In the genomic region with DNA sequence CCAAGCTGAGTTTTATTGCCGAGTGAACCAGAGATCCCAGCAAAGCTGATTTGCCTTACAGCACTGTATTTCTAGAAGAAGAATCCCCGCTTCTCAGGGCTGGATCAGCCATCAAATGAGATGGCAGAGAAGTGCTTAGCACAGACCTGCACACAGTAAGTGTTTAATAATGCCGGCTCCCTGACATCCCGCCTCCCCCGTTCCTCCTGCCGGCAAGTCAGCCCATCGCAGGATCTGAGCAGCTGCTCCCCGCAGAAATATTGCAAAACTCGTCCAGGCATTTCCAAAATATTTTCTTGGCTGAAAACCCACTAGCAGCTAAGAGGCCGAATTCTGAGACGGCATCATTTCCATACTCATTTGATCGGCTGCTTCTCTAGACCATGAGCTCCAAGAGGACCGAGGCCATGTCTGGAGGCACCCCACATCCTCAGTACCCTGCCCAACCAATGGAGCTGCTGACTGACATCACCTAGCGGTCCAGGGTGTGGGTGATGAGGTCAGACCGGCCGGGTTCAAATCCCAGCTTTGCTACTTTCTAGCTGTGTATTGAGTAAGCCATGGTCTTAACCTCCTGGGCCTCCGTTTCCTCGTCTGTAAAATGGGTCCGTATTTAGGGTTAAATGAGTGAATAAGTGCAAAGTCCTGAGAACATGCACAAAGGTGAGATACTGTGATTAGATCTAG, we compare ENCODE assay signal across 15 cellular contexts.
"Had no signal": no experiment of that assay in that cellular context is flagged by ENCODE, and none has a peak within 500 bp of the region (broad histone marks: within the 10 kb centered on the region; RNA-seq: fewer than 3 reads in every experiment).

No MANE protein-coding gene starts in this region.

- H3K27me3 ChIP-seq: testis, upper lobe of left lung had no signal

- H3K36me3 ChIP-seq: brain microvascular endothelial cell, lower lobe of right lung, upper lobe of left lung had no signal

- H3K27ac ChIP-seq: brain microvascular endothelial cell, lower lobe of right lung, testis, upper lobe of left lung had no signal

- H3K4me1 ChIP-seq: lower lobe of right lung, testis, upper lobe of left lung had no signal

- DNase-seq: activated CD4-positive, alpha-beta T cell treated with anti-CD3 and anti-CD28 coated beads, Interleukin-2, amount 50 U/mL, for 48 hours; activated naive CD4-positive, alpha-beta T cell treated with Interleukin-2 at 50 U/mL for 16 hours; brain microvascular endothelial cell; cerebellar nuclear complex; effector CD8-positive, alpha-beta T cell; kidney glomerular epithelial cell; lower lobe of right lung; nephron progenitor cell; occipital lobe; right cardiac atrium; T-helper 1 cell; T1000; testis; upper lobe of left lung had no signal

- ATAC-seq: activated T-helper 17 cell treated with anti-CD3 and anti-CD28 coated beads, Interleukin-2, amount 50 U/mL, for 72 hours; lower lobe of right lung had no signal

- H3K4me3 ChIP-seq: lower lobe of right lung, testis, upper lobe of left lung had no signal

- H3K9me3 ChIP-seq: lower lobe of right lung, testis, upper lobe of left lung had no signal
